In genomic region chr20:25853718-25854381, GRCh38 we compare ENCODE assay signal across 8 cellular contexts.
DNase-seq lines count a peak whose midpoint lies in the region; ATAC-seq and TF ChIP-seq lines count a peak whose summit lies in the region.
"Not testable (repeated sequence)": the region's sequence is repeated elsewhere in the genome, so short reads cannot be mapped to it uniquely, and the experiment has no call there.

No MANE protein-coding gene starts in this region.

- not testable (repeated sequence) for H3K9me3 Mint-ChIP-seq in activated CD4-positive, alpha-beta memory T cell treated with anti-CD3 and anti-CD28 coated beads, Interleukin-2, amount 10 ng/mL, durations not matched to agents 7 days and 5 days; chondrocyte (ENCODE audit: low read depth)

- POLR2A ChIA-PET in activated CD4-positive, alpha-beta memory T cell treated with anti-CD3 and anti-CD28 coated beads, Interleukin-2, amount 10 ng/mL, durations not matched to agents 7 days and 5 days (lab: Charles Lee): not testable (repeated sequence)

- not testable (repeated sequence) for H3K9me3 ChIP-seq in liver (ENCODE audit: control insufficient read depth in 4 of 4, low read length in 3 of 4)

- H3K27ac Mint-ChIP-seq in activated CD4-positive, alpha-beta memory T cell treated with anti-CD3 and anti-CD28 coated beads, Interleukin-2, amount 10 ng/mL, durations not matched to agents 7 days and 5 days: peak overlapping the region; percentile 52
- H3K27ac Mint-ChIP-seq in chondrocyte (ENCODE audit: unreplicated experiment): not testable (repeated sequence)

- peak overlapping the region; percentile 48 for H3K4me3 ChIP-seq in AG09309 (ENCODE audit: control insufficient read depth, low read depth, low read length)
- peak overlapping the region; percentile 57 to 74 (median 67) for H3K4me3 ChIP-seq in liver (ENCODE audit: low read depth in 1 of 3, low read length in 3 of 3)

- H3K27me3 ChIP-seq in liver (ENCODE audit: control insufficient read depth in 4 of 4, insufficient read depth in 4 of 4, low read length in 3 of 4): not testable (repeated sequence)

- peak in 1 of 2 donors; percentile 41 for TF ChIP-seq RAD21 in liver (IDR thresholded peaks at IDR 0.05)

- H3K4me1 Mint-ChIP-seq in activated CD4-positive, alpha-beta memory T cell treated with anti-CD3 and anti-CD28 coated beads, Interleukin-2, amount 10 ng/mL, durations not matched to agents 7 days and 5 days: peaks cover 11% of the 10 kb centered on the region
- H3K4me1 Mint-ChIP-seq in chondrocyte (ENCODE audit: low read depth): not testable (repeated sequence)

- H3K36me3 Mint-ChIP-seq in activated CD4-positive, alpha-beta memory T cell treated with anti-CD3 and anti-CD28 coated beads, Interleukin-2, amount 10 ng/mL, durations not matched to agents 7 days and 5 days (ENCODE audit: low read depth); chondrocyte (ENCODE audit: low read depth): not testable (repeated sequence)

- not testable (repeated sequence) for H3K36me3 ChIP-seq in liver (ENCODE audit: control insufficient read depth in 4 of 4, insufficient read depth in 3 of 4, low read depth in 1 of 4, low read length in 3 of 4)

- WGBS in liver: 7% methylated on average over 55 of the region's 55 CpGs

- H3K4me3 Mint-ChIP-seq in activated CD4-positive, alpha-beta memory T cell treated with anti-CD3 and anti-CD28 coated beads, Interleukin-2, amount 10 ng/mL, durations not matched to agents 7 days and 5 days: peak overlapping the region; percentile 79
- not testable (repeated sequence) for H3K4me3 Mint-ChIP-seq in chondrocyte (ENCODE audit: unreplicated experiment)

- not testable (repeated sequence) for TF ChIP-seq CTCF in AG09309 (IDR thresholded peaks at IDR 0.05; ENCODE audit: control insufficient read depth, insufficient read depth, low read depth, low read length, missing control alignments); chondrocyte (IDR thresholded peaks at IDR 0.05); liver (IDR thresholded peaks at IDR 0.05; ENCODE audit: low read depth, low read length, missing input control)

- not testable (repeated sequence) for DNase-seq in AG09309 (ENCODE audit: low read depth)
- DNase-seq in HK-2 (ENCODE audit: unreplicated experiment) (peak; percentile 95), NCI-H748 (lab: John Stamatoyannopoulos, UW; ENCODE audit: unreplicated experiment) (peak; percentile 94), chondrocyte (ENCODE audit: low spot score) (peak; percentile 70)
- peak; percentile 83 for DNase-seq in activated CD4-positive, alpha-beta memory T cell treated with anti-CD3 and anti-CD28 coated beads, Interleukin-2, amount 10 ng/mL, durations not matched to agents 7 days and 5 days
- DNase-seq in stimulated activated CD4-positive, alpha-beta T cell treated with anti-CD3 and anti-CD28 coated beads, Interleukin-2, amount 100 ng/mL, for 24 hours: peak; percentile 82 to 87

- H3K9ac ChIP-seq in liver (ENCODE audit: low read depth in 1 of 2, low read length in 2 of 2): peak overlapping the region; percentile 27 to 58

- H3K4me1 ChIP-seq in liver (ENCODE audit: control insufficient read depth in 4 of 4, insufficient read depth in 4 of 4, low read length in 3 of 4): peaks cover 0 to 12% (median 7%) of the 10 kb centered on the region in 4 donors

- peak; percentile 73 for ATAC-seq in GM19023 (IDR thresholded peaks at IDR 0.05; ENCODE audit: unreplicated experiment)

- not testable (repeated sequence) for H3K27me3 Mint-ChIP-seq in activated CD4-positive, alpha-beta memory T cell treated with anti-CD3 and anti-CD28 coated beads, Interleukin-2, amount 10 ng/mL, durations not matched to agents 7 days and 5 days; chondrocyte (ENCODE audit: low read depth)

- H3K27ac ChIP-seq in liver (ENCODE audit: low read depth in 1 of 2, low read length in 2 of 2): peak overlapping the region in 1 of 2 donors; percentile 25

- CTCF ChIA-PET in activated CD4-positive, alpha-beta memory T cell treated with anti-CD3 and anti-CD28 coated beads, Interleukin-2, amount 10 ng/mL, durations not matched to agents 7 days and 5 days (lab: Charles Lee): not testable (repeated sequence)

TF ChIP-seq in liver, 16 proteins besides CTCF, POLR2A, EP300 and RAD21:
- peak; percentile 96 for TF ChIP-seq YY1 (IDR thresholded peaks at IDR 0.05)
TF ChIP-seq in liver: peak in this region for 1; not testable (repeated sequence) for 15.
